8 cellular contexts compared by ENCODE assay signal in genomic region chr4:110195561-110196205, GRCh38. TPM values are rescaled to one million over a fixed set of nuclear protein-coding genes. Genes with fewer than 3 reads are reported as not detected.
A peak's percentile ranks its signal among the peaks of the same experiment; 100 is the strongest.
DNase-seq lines count a peak whose midpoint lies in the region; ATAC-seq and TF ChIP-seq lines count a peak whose summit lies in the region.

No MANE protein-coding gene starts in this region.

- H3K4me3 ChIP-seq in mammary epithelial cell (replicated peaks in 1 of 3; ENCODE audit: insufficient read depth in 1 of 3, low read depth in 2 of 3, low read length in 3 of 3) (peak overlapping the region; percentile 62 to 82 (median 78)), lower leg skin (ENCODE audit: low read depth, poor library complexity, severe bottlenecking) (peak overlapping the region; percentile 79), tibial artery (peak overlapping the region; percentile 78 to 91)

- intact Hi-C loops in mammary epithelial cell (cut with micrococcal nuclease) (loop anchor here (2.0 to 5.0 kb wide), 2 partner anchors 31 to 322 kb away; no protein-coding TSS in a partner anchor), lower leg skin (cut with DNase I; ENCODE audit: low total_unique reads) (no loop called here), tibial artery (cut with DNase I; ENCODE audit: low total_unique reads) (no loop called here)

- ATAC-seq in GM21825 (IDR thresholded peaks at IDR 0.05; ENCODE audit: unreplicated experiment), result peak; percentile 6

- peaks cover 4% of the 10 kb centered on the region for H3K36me3 ChIP-seq in mammary epithelial cell (ENCODE audit: insufficient read depth, low read length)
- H3K36me3 ChIP-seq in tibial artery, result no peaks in the 10 kb centered on the region

- H3K9me3 ChIP-seq in mammary epithelial cell (replicated peaks; ENCODE audit: insufficient read depth, low read length), result no peaks in the 10 kb centered on the region
- H3K9me3 ChIP-seq in tibial artery, result no peaks in the 10 kb centered on the region

- CTCF ChIA-PET in mammary epithelial cell (lab: Charles Lee; ENCODE audit: low non-redundant PET), result no interaction called here

- no TSS peak for BruUV-seq in mammary epithelial cell (replicated peaks; lab: Mats Ljungman, UMichigan)

- no peaks in the 10 kb centered on the region for H4K20me1 ChIP-seq in mammary epithelial cell (ENCODE audit: insufficient read depth, low read length)

- in situ Hi-C loops in mammary epithelial cell (cut with MboI; ENCODE audit: low sequenced_read_pairs in 2 of 2), result no loop called here

- peak overlapping the region; percentile 90 for H3K4me2 ChIP-seq in mammary epithelial cell (ENCODE audit: insufficient read depth, low read depth, low read length)

- DNase-seq in NCI-H748 (lab: John Stamatoyannopoulos, UW; ENCODE audit: unreplicated experiment) (peak; percentile 69), NCI-H748 treated with DMSO at 0.1 percent for 48 hours (lab: John Stamatoyannopoulos, UW) (no peak), NCI-H2196 (lab: John Stamatoyannopoulos, UW; ENCODE audit: unreplicated experiment) (peak; percentile 31), mammary epithelial cell (peak; percentile 83), lower leg skin (ENCODE audit: low spot score in 2 of 2) (peak in 1 of 2 donors; percentile 25), tibial artery (no peak), iPS-NIHi7 (ENCODE audit: extremely low spot score) (no peak)

- no peaks in the 10 kb centered on the region for H3K27me3 ChIP-seq in mammary epithelial cell (ENCODE audit: insufficient read depth, low read length)
- H3K27me3 ChIP-seq in tibial artery, result no peaks in the 10 kb centered on the region

- H3K9ac ChIP-seq in mammary epithelial cell (ENCODE audit: insufficient read depth, low read length), result peak overlapping the region; percentile 78

- H3K4me1 ChIP-seq in mammary epithelial cell (ENCODE audit: insufficient read depth, low read length), result peaks cover 29% of the 10 kb centered on the region
- H3K4me1 ChIP-seq in tibial artery, result peaks cover 0 to 7% (median 3%) of the 10 kb centered on the region in 4 donors

- peak overlapping the region; percentile 71 for H3K27ac ChIP-seq in mammary epithelial cell (ENCODE audit: insufficient read depth, low read depth, low read length)
- peak overlapping the region; percentile 80 to 83 for H3K27ac ChIP-seq in tibial artery

- peak overlapping the region; percentile 93 for H2AFZ ChIP-seq in mammary epithelial cell (ENCODE audit: low read depth, low read length)

- H3K79me2 ChIP-seq in mammary epithelial cell (ENCODE audit: insufficient read depth, low read length), result peaks cover 73% of the 10 kb centered on the region

- WGBS in mammary epithelial cell (ENCODE audit: low coverage, missing lambda C conversion rate), result 10% methylated on average over 11 of the region's 11 CpGs
- WGBS in lower leg skin, 2 donors, result 18 to 20% methylated on average over 11 of the region's 11 CpGs

- no peak for TF ChIP-seq POLR2A in lower leg skin (IDR thresholded peaks at IDR 0.05)

- no peak for TF ChIP-seq CTCF in mammary epithelial cell (conservative IDR thresholded peaks at IDR 0.05 in 1 of 2, IDR thresholded peaks at IDR 0.05 in 1 of 2; ENCODE audit: extremely low read depth in 1 of 2, insufficient read depth in 1 of 2, low read depth in 1 of 2, low read length in 2 of 2)
- TF ChIP-seq CTCF in lower leg skin (IDR thresholded peaks at IDR 0.05), result no peak
- TF ChIP-seq CTCF in tibial artery (IDR thresholded peaks at IDR 0.05), result no peak

- dilution Hi-C loops in mammary epithelial cell (cut with HindIII; ENCODE audit: low sequenced_read_pairs), result no loop called here

RNA-seq across cellular contexts. Expression of gene ELOVL6, which starts 2.7 kb away (rescaled TPM):
- total RNA-seq in mammary epithelial cell, result 10 to 100 TPM; 18.7 to 49.0 TPM
- polyA plus RNA-seq in mammary epithelial cell, result 61.6 TPM
- 34.7 TPM for polyA minus RNA-seq in mammary epithelial cell
- 10 to 100 TPM; 15.9 to 32.2 (median 20.4) TPM for total RNA-seq in lower leg skin

Comparison
In these comparisons a context has a peak if more than half of its experiments do, and no peak if none do; other contexts are left out.
1. DNase-seq: peak in NCI-H748 (single experiment), NCI-H2196 (single experiment) and mammary epithelial cell (single experiment); none in NCI-H748 treated with DMSO at 0.1 percent for 48 hours (single experiment), tibial artery (0 of 2) and iPS-NIHi7 (single experiment).
2. Peak in every context shown above with its lines, with median percentiles within 50 percentile points of each other: H3K4me3 ChIP-seq.